ENCODE assay signal across 21 cellular contexts in the genomic region with DNA sequence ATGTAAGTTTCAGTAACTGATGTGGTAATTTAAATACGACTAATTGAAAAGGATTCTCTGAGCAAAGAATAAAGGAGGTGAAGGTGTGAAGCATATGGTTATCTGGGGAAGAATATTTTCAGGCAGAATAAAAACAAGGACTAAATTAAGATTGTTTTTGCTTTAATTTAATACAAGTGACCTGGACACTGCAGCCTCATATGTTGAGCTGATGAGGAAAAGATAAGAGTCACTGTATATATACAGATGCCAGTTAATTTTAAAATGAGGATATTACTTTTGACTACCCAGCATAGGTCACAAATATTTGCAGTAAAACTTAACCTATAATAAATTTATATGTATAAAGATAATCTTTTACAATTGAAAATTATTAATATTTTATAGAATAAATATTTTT.
A peak's percentile ranks its signal among the peaks of the same experiment; 100 is the strongest.
DNase-seq lines count a peak whose midpoint lies in the region; ATAC-seq, FAIRE-seq and TF ChIP-seq lines count a peak whose summit lies in the region.
"Had no signal": no experiment of that assay in that cellular context is flagged by ENCODE, and none has a peak within 500 bp of the region (broad histone marks: within the 10 kb centered on the region; RNA-seq: fewer than 3 reads in every experiment).

No MANE protein-coding gene starts in this region.

- FAIRE-seq in A204.1 (lab: Jason Lieb, UNC) (peak; percentile 32), endometrium (lab: Jason Lieb, UNC) (peak; percentile 29)
- FAIRE-seq: A549, D721Med, GM12891, GM18507, H54 had no signal

- no peak for ATAC-seq in SK-N-SH treated with all-trans-retinoic acid at 6 μM for 48 hours
- ATAC-seq: A549 had no signal

- DNase-seq in cerebellar nuclear complex (lab: John Stamatoyannopoulos, UW): no peak
- no peak for DNase-seq in NCI-H1694 treated with DMSO at 0.1 percent for 48 hours (lab: John Stamatoyannopoulos, UW)
- DNase-seq in T-helper 2 cell: no peak
- DNase-seq: ACHN; AML-193; BE2C; CD4-positive, alpha-beta T cell; CD8-positive, alpha-beta memory T cell; DMS53; DMS79 treated with DMSO at 0.1 percent for 48 hours; GF-D8; GOT3; HFFc6 had no signal

TF ChIP-seq in SK-N-SH treated with all-trans-retinoic acid at 6 μM for 48 hours, 23 proteins besides CTCF, POLR2A, EP300 and RAD21:
- TF ChIP-seq TCF4 (CRISPR knock-in tag; IDR thresholded peaks at IDR 0.05; ENCODE audit: borderline replicate concordance): 0 out of 2 replicates have a peak, but pooled peaks have one; percentile 35
- TF ChIP-seq, protein P1, sequence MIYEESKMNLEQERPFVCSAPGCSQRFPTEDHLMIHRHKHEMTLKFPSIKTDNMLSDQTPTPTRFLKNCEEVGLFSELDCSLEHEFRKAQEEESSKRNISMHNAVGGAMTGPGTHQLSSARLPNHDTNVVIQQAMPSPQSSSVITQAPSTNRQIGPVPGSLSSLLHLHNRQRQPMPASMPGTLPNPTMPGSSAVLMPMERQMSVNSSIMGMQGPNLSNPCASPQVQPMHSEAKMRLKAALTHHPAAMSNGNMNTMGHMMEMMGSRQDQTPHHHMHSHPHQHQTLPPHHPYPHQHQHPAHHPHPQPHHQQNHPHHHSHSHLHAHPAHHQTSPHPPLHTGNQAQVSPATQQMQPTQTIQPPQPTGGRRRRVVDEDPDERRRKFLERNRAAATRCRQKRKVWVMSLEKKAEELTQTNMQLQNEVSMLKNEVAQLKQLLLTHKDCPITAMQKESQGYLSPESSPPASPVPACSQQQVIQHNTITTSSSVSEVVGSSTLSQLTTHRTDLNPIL (CRISPR knock-in tag; IDR thresholded peaks at IDR 0.05; ENCODE audit: low read depth): no peak
TF ChIP-seq in SK-N-SH treated with all-trans-retinoic acid at 6 μM for 48 hours: peak in this region for 1.
